ENCODE assay signal across 28 cellular contexts in genomic region chr9:14191512-14191911, GRCh38.
"Had no signal": no experiment of that assay in that cellular context is flagged by ENCODE, and none has a peak within 500 bp of the region (broad histone marks: within the 10 kb centered on the region; RNA-seq: fewer than 3 reads in every experiment).

No MANE protein-coding gene starts in this region.

- H3K9me3 Mint-ChIP-seq: nephron; neural progenitor cell; stimulated activated effector memory CD8-positive, alpha-beta T cell treated with anti-CD3 and anti-CD28 coated beads, Interleukin-12 subunit alpha, Interleukin-12 subunit beta, amount 100 ng/mL, for 72 hours; stimulated activated naive B cell treated with anti-CD40 and anti-IgM and Interleukin-4, amounts not matched to agents 10 μg/mL and 1 μg/mL and 100 μg/mL, for 72 hours; stimulated activated naive CD8-positive, alpha-beta T cell treated with anti-CD3 and anti-CD28 coated beads, Interleukin-15, Interleukin-2, amounts not matched to agents 100 ng/mL and 50 ng/mL, for 24 hours had no signal

- H3K27me3 Mint-ChIP-seq: progenitor cell of endocrine pancreas; stimulated activated naive B cell treated with anti-CD40 and anti-IgM and Interleukin-4, amounts not matched to agents 10 μg/mL and 1 μg/mL and 100 μg/mL, for 72 hours; stimulated activated naive CD8-positive, alpha-beta T cell treated with anti-CD3 and anti-CD28 coated beads, Interleukin-15, Interleukin-2, amounts not matched to agents 100 ng/mL and 50 ng/mL, for 24 hours had no signal

- DNase-seq: natural killer cell; occipital lobe; ovary; posterior cingulate gyrus; psoas muscle; right cardiac atrium; right lobe of liver; sigmoid colon; small intestine; stimulated activated CD4-positive, alpha-beta T cell treated with anti-CD3 and anti-CD28 coated beads, Interleukin-15, amount 100 ng/mL, for 24 hours; stimulated activated CD4-positive, alpha-beta T cell treated with anti-CD3 and anti-CD28 coated beads, Interleukin-2, amount 100 ng/mL, for 24 hours; stimulated activated CD4-positive, alpha-beta T cell treated with anti-CD3 and anti-CD28 coated beads, Interleukin-2, amount 100 ng/mL, for 48 hours; stimulated activated CD4-positive, alpha-beta T cell treated with anti-CD3 and anti-CD28 coated beads, Interleukin-4, amount 100 ng/mL, for 24 hours; stimulated activated naive B cell treated with anti-CD40 and anti-IgM and Interleukin-4, amounts not matched to agents 10 μg/mL and 1 μg/mL and 100 μg/mL, for 72 hours; stimulated activated naive CD4-positive, alpha-beta T cell treated with Interleukin-2 at 50 U/mL for 16 hours; stomach; thyroid gland; trophoblast cell; upper lobe of left lung had no signal

- H3K4me3 ChIP-seq: neural progenitor cell, ovary, psoas muscle, right lobe of liver, sigmoid colon, stomach, thoracic aorta, thyroid gland, tibial nerve, upper lobe of left lung, vagina had no signal

- H3K36me3 ChIP-seq: neural progenitor cell, ovary, right lobe of liver, sigmoid colon, stomach, thoracic aorta, thyroid gland, tibial nerve, upper lobe of left lung, vagina had no signal

- H3K9ac ChIP-seq: neural progenitor cell, parathyroid adenoma had no signal

- H3K27me3 ChIP-seq: neural progenitor cell, ovary, right lobe of liver, sigmoid colon, stomach, thyroid gland, tibial nerve, upper lobe of left lung, vagina had no signal

- H3K36me3 Mint-ChIP-seq: natural killer cell; neural progenitor cell; stimulated activated effector memory CD8-positive, alpha-beta T cell treated with anti-CD3 and anti-CD28 coated beads, Interleukin-12 subunit alpha, Interleukin-12 subunit beta, amount 100 ng/mL, for 72 hours; stimulated activated naive B cell treated with anti-CD40 and anti-IgM and Interleukin-4, amounts not matched to agents 10 μg/mL and 1 μg/mL and 100 μg/mL, for 72 hours had no signal

- H3K79me2 ChIP-seq: parathyroid adenoma had no signal

- H3K27ac ChIP-seq: neural progenitor cell, ovary, parathyroid adenoma, psoas muscle, right lobe of liver, sigmoid colon, stomach, thoracic aorta, thyroid gland, tibial nerve, upper lobe of left lung, vagina had no signal

- H3K4me1 Mint-ChIP-seq: natural killer cell; stimulated activated effector memory CD8-positive, alpha-beta T cell treated with anti-CD3 and anti-CD28 coated beads, Interleukin-12 subunit alpha, Interleukin-12 subunit beta, amount 100 ng/mL, for 72 hours; stimulated activated naive B cell treated with anti-CD40 and anti-IgM and Interleukin-4, amounts not matched to agents 10 μg/mL and 1 μg/mL and 100 μg/mL, for 72 hours had no signal

- H3K27ac Mint-ChIP-seq: natural killer cell; neural progenitor cell; progenitor cell of endocrine pancreas; stimulated activated effector memory CD8-positive, alpha-beta T cell treated with anti-CD3 and anti-CD28 coated beads, Interleukin-12 subunit alpha, Interleukin-12 subunit beta, amount 100 ng/mL, for 72 hours; stimulated activated naive B cell treated with anti-CD40 and anti-IgM and Interleukin-4, amounts not matched to agents 10 μg/mL and 1 μg/mL and 100 μg/mL, for 72 hours; stimulated activated naive CD8-positive, alpha-beta T cell treated with anti-CD3 and anti-CD28 coated beads, Interleukin-15, Interleukin-2, amounts not matched to agents 100 ng/mL and 50 ng/mL, for 24 hours had no signal

- H3K4me3 Mint-ChIP-seq: natural killer cell; nephron; neural progenitor cell; stimulated activated effector memory CD8-positive, alpha-beta T cell treated with anti-CD3 and anti-CD28 coated beads, Interleukin-12 subunit alpha, Interleukin-12 subunit beta, amount 100 ng/mL, for 72 hours; stimulated activated naive B cell treated with anti-CD40 and anti-IgM and Interleukin-4, amounts not matched to agents 10 μg/mL and 1 μg/mL and 100 μg/mL, for 72 hours; stimulated activated naive CD8-positive, alpha-beta T cell treated with anti-CD3 and anti-CD28 coated beads, Interleukin-15, Interleukin-2, amounts not matched to agents 100 ng/mL and 50 ng/mL, for 24 hours had no signal

- H3K4me1 ChIP-seq: parathyroid adenoma had no signal

- ATAC-seq: natural killer cell; psoas muscle; right cardiac atrium; right lobe of liver; stimulated activated effector memory CD8-positive, alpha-beta T cell treated with anti-CD3 and anti-CD28 coated beads, Interleukin-12 subunit alpha, Interleukin-12 subunit beta, amount 100 ng/mL, for 72 hours; stimulated activated naive B cell treated with anti-CD40 and anti-IgM and Interleukin-4, amounts not matched to agents 10 μg/mL and 1 μg/mL and 100 μg/mL, for 72 hours had no signal

- H3K9me3 ChIP-seq: ovary, psoas muscle, right lobe of liver, sigmoid colon, stomach, thoracic aorta, thyroid gland, tibial nerve, upper lobe of left lung, vagina had no signal

- H3K4me2 ChIP-seq: neural progenitor cell had no signal

- H2AFZ ChIP-seq: neural progenitor cell, parathyroid adenoma had no signal
